ENCODE assay signal across 8 cellular contexts in the genomic region with DNA sequence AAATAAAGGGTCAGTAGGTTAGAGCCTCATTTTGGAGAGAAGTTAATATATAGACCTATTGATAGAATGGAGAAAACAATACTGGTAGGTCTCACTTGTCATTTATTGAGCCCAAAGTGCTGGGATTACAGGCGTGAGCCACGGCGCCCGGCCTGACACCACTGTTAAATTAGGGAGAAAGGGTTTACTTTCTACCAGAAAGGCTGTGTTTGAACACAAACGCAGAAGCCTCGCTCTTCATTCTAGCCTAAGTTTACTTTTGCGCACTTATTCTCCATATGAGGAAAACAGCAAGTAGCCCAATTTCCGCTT. TPM values are rescaled to one million over a fixed set of nuclear protein-coding genes. Genes with fewer than 3 reads are reported as not detected.
DNase-seq lines count a peak whose midpoint lies in the region; ATAC-seq and TF ChIP-seq lines count a peak whose summit lies in the region.

No MANE protein-coding gene starts in this region.

- H3K4me3 Mint-ChIP-seq in naive B cell: peak overlapping the region; percentile 93 to 100 (median 99)

- peaks cover 5 to 8% of the 10 kb centered on the region in 2 donors for H3K36me3 Mint-ChIP-seq in naive B cell

- H3K27me3 Mint-ChIP-seq in naive B cell: no peaks in the 10 kb centered on the region

- peak overlapping the region; percentile 98 to 100 (median 99) for H3K27ac Mint-ChIP-seq in naive B cell

- H3K79me2 ChIP-seq in ACC112 (ENCODE audit: control insufficient read depth, insufficient read depth, low read length, unreplicated experiment): peaks cover 34% of the 10 kb centered on the region

- peak overlapping the region; percentile 72 for H3K27ac ChIP-seq in ACC112 (ENCODE audit: low read depth, low read length)
- H3K27ac ChIP-seq in HUES64 (ENCODE audit: low read depth, low read length): no peak overlapping the region

- H3K4me3 ChIP-seq in ACC112 (ENCODE audit: low read depth, low read length) (peak overlapping the region; percentile 87), HUES64 (ENCODE audit: low read length) (peak overlapping the region; percentile 89; the same call in 1 of the 2 replicates), cardiac fibroblast (replicated peaks in 1 of 2; ENCODE audit: low read depth in 2 of 2, low read length in 2 of 2) (peak overlapping the region; percentile 81 to 95)

- H3K4me1 Mint-ChIP-seq in naive B cell: peaks cover 10 to 27% (median 17%) of the 10 kb centered on the region in 3 donors

- TF ChIP-seq POLR2A in GM18505 (IDR thresholded peaks at IDR 0.05; ENCODE audit: borderline replicate concordance, extremely low read depth, insufficient read depth, insufficient read length): no peak

- H3K9ac ChIP-seq in HUES64 (ENCODE audit: low read depth, low read length): no peak overlapping the region

- peak in 1 of 2 donors; percentile 5 for DNase-seq in cardiac fibroblast (ENCODE audit: low read depth in 2 of 2)
- DNase-seq in naive B cell: no peak
- no peak for DNase-seq in GM19240 (ENCODE audit: insufficient read length, low spot score)
- no peak for DNase-seq in NCI-H446 treated with DMSO at 0.1 percent for 48 hours (lab: John Stamatoyannopoulos, UW)
- DNase-seq in NCI-H82 treated with DMSO at 0.1 percent for 48 hours (lab: John Stamatoyannopoulos, UW; ENCODE audit: unreplicated experiment): no peak

- peaks cover 7% of the 10 kb centered on the region for H3K4me1 ChIP-seq in ACC112 (ENCODE audit: control insufficient read depth, insufficient read depth, low read length, unreplicated experiment)
- peaks cover 6% of the 10 kb centered on the region; the same call in 1 of the 2 replicates for H3K4me1 ChIP-seq in HUES64 (ENCODE audit: insufficient read depth, low read length)

- H3K27me3 ChIP-seq in ACC112 (ENCODE audit: insufficient read depth, low read length) (no peaks in the 10 kb centered on the region), HUES64 (ENCODE audit: insufficient read depth, low read length) (no peaks in the 10 kb centered on the region)

- H3K36me3 ChIP-seq in ACC112 (ENCODE audit: insufficient read depth, low read length) (peaks cover 9% of the 10 kb centered on the region), HUES64 (ENCODE audit: insufficient read depth, low read length) (peaks cover 17% of the 10 kb centered on the region)

- no peaks in the 10 kb centered on the region for H3K9me3 Mint-ChIP-seq in naive B cell

- no peak for TF ChIP-seq CTCF in cardiac fibroblast (IDR thresholded peaks at IDR 0.05; ENCODE audit: low read depth, low read length)

- ATAC-seq in naive B cell (ENCODE audit: low read depth in 2 of 2) (no peak), GM18505 (IDR thresholded peaks at IDR 0.05; ENCODE audit: unreplicated experiment) (no peak)

- H2AFZ ChIP-seq in ACC112 (ENCODE audit: low read length, unreplicated experiment): peak overlapping the region; percentile 11

- WGBS in HUES64: 97% methylated on average over 8 of the region's 8 CpGs

- H3K9me3 ChIP-seq in HUES64 (ENCODE audit: insufficient read depth, low read depth, low read length): no peaks in the 10 kb centered on the region

RNA-seq across cellular contexts. Expression of a gene that starts 0.7 kb away (rescaled TPM):
- 40.8 TPM for polyA plus RNA-seq in HUES64 (2013, experiment 1 of 2)
- polyA plus RNA-seq in HUES64 (2013, experiment 2 of 2): 39.5 TPM
- 10 to 100 TPM; 13.0 to 38.7 (median 14.6) TPM for polyA plus RNA-seq in naive B cell (ENCODE audit: low read depth in 6 of 6)

RNA-seq across cellular contexts. Expression of a gene that starts 27.0 kb away (rescaled TPM):
- 91.5 TPM for polyA plus RNA-seq in HUES64 (2013, experiment 1 of 2)
- 87.9 TPM for polyA plus RNA-seq in HUES64 (2013, experiment 2 of 2)
- 10 to 100 TPM; 62.4 to 93.0 (median 82.4) TPM for polyA plus RNA-seq in naive B cell (ENCODE audit: low read depth in 6 of 6)

RNA-seq across cellular contexts. Expression of a gene that starts 38.3 kb away (rescaled TPM):
- polyA plus RNA-seq in HUES64 (2013, experiment 1 of 2): 7.2 TPM
- 8.2 TPM for polyA plus RNA-seq in HUES64 (2013, experiment 2 of 2)
- under 1 TPM in 1 of 6 donors, not detected in 5; 0.22 TPM for polyA plus RNA-seq in naive B cell (ENCODE audit: low read depth in 6 of 6)

RNA-seq across cellular contexts. Expression of a gene that starts 43.3 kb away (rescaled TPM):
- polyA plus RNA-seq in HUES64 (2013, experiment 1 of 2): 21.1 TPM
- polyA plus RNA-seq in HUES64 (2013, experiment 2 of 2): 23.8 TPM
- 10 to 100 TPM in 5 of 6 donors, 1 to 10 TPM in 1; 2.6 to 49.9 (median 28.6) TPM for polyA plus RNA-seq in naive B cell (ENCODE audit: low read depth in 6 of 6)

RNA-seq across cellular contexts. Expression of a gene that starts 48.0 kb away (rescaled TPM):
- 15.6 TPM for polyA plus RNA-seq in HUES64 (2013, experiment 1 of 2)
- polyA plus RNA-seq in HUES64 (2013, experiment 2 of 2): 21.0 TPM
- polyA plus RNA-seq in naive B cell (ENCODE audit: low read depth in 6 of 6): 1 to 10 TPM; 1.0 to 3.8 (median 2.0) TPM
